1 cellular context compared by ENCODE assay signal in genomic region chr22:44888491-44888941, GRCh38.
TF ChIP-seq lines count a peak whose summit lies in the region.

No MANE protein-coding gene starts in this region.

TF ChIP-seq in H1, 55 proteins besides CTCF, POLR2A, EP300 and RAD21 (continued from another document):
- TF ChIP-seq ATF2 (IDR thresholded peaks at IDR 0.05; ENCODE audit: low read length): no peak
- no peak for TF ChIP-seq BACH1 (IDR thresholded peaks at IDR 0.05; ENCODE audit: low read length)
- no peak for TF ChIP-seq USF2 (IDR thresholded peaks at IDR 0.05; ENCODE audit: low read length)
- no peak for TF ChIP-seq NRF1 (IDR thresholded peaks at IDR 0.05; ENCODE audit: low read depth, low read length)
- no peak for TF ChIP-seq SAP30 (IDR thresholded peaks at IDR 0.05; ENCODE audit: insufficient read depth, insufficient replicate concordance, low read length)
- TF ChIP-seq TAF7 (optimal IDR thresholded peaks at IDR 0.05; ENCODE audit: borderline replicate concordance, low read depth, low read length): no peak
- TF ChIP-seq TCF12 (IDR thresholded peaks at IDR 0.05; ENCODE audit: low read depth, low read length): no peak
- TF ChIP-seq GABPA (IDR thresholded peaks at IDR 0.05; ENCODE audit: borderline replicate concordance, insufficient read depth, low read length): no peak
- TF ChIP-seq GTF2F1 (IDR thresholded peaks at IDR 0.05; ENCODE audit: borderline replicate concordance, low read depth, low read length): no peak
- TF ChIP-seq RNF2 (IDR thresholded peaks at IDR 0.05; ENCODE audit: borderline replicate concordance, low read depth, low read length, missing control alignments, poor library complexity, severe bottlenecking): no peak
- TF ChIP-seq TBP (IDR thresholded peaks at IDR 0.05; ENCODE audit: low read depth, low read length): no peak
- no peak for TF ChIP-seq CHD2 (IDR thresholded peaks at IDR 0.05; ENCODE audit: low read length)
